ENCODE assay signal across 11 cellular contexts in genomic region chr2:109692013-109692738, GRCh38.
DNase-seq lines count a peak whose midpoint lies in the region; TF ChIP-seq lines count a peak whose summit lies in the region.
"Had no signal": no experiment of that assay in that cellular context is flagged by ENCODE, and none has a peak within 500 bp of the region (broad histone marks: within the 10 kb centered on the region; RNA-seq: fewer than 3 reads in every experiment).

No MANE protein-coding gene starts in this region.

- TF ChIP-seq RAD21 in liver (IDR thresholded peaks at IDR 0.05) = no peak

- DNase-seq in KBM-7 (peak; percentile 23), spleen (no peak), NOMO-1 treated with dmso at 0.1 percent for 144 hours (lab: John Stamatoyannopoulos, UW; ENCODE audit: unreplicated experiment) (no peak), mucosa of gallbladder (ENCODE audit: low spot score) (no peak), A172 (ENCODE audit: low spot score) (no peak), NCI-H1048 (lab: John Stamatoyannopoulos, UW) (no peak)
- DNase-seq: activated B cell treated with CpG ODN at 0.5 μM for 24 hours; CD4-positive, alpha-beta T cell; NCI-H748 treated with DMSO at 0.1 percent for 48 hours had no signal

- H3K36me3 ChIP-seq in liver (ENCODE audit: control insufficient read depth in 4 of 4, insufficient read depth in 3 of 4, low read depth in 1 of 4, low read length in 3 of 4) (no peaks in the 10 kb centered on the region), spleen (no peaks in the 10 kb centered on the region)

- H3K9ac ChIP-seq in liver (ENCODE audit: low read depth in 1 of 2, low read length in 2 of 2) = no peak overlapping the region

- peaks cover 6 to 26% (median 19%) of the 10 kb centered on the region in 4 donors for H3K4me1 ChIP-seq in liver (ENCODE audit: control insufficient read depth in 4 of 4, insufficient read depth in 4 of 4, low read length in 3 of 4)
- peaks cover 0 to 48% (median 16%) of the 10 kb centered on the region in 6 donors for H3K4me1 ChIP-seq in spleen

- no peak for TF ChIP-seq CTCF in VCaP (conservative IDR thresholded peaks at IDR 0.05)
- no peak for TF ChIP-seq CTCF in liver (IDR thresholded peaks at IDR 0.05; ENCODE audit: low read depth, low read length, missing input control)
- no peak for TF ChIP-seq CTCF in spleen (IDR thresholded peaks at IDR 0.05 in 8 of 11, conservative IDR thresholded peaks at IDR 0.05 in 3 of 11)

- TF ChIP-seq POLR2A in spleen (IDR thresholded peaks at IDR 0.05) = no peak

- H3K27ac ChIP-seq in VCaP (peak overlapping the region; percentile 97), liver (ENCODE audit: low read depth in 1 of 2, low read length in 2 of 2) (peak overlapping the region; percentile 22 to 91), spleen (peak overlapping the region in 7 of 8 donors; percentile 43 to 85 (median 75))

- intact Hi-C loops in spleen (cut with DNase I; ENCODE audit: low total_unique reads) = no loop called here

- H3K27me3 ChIP-seq in liver (ENCODE audit: control insufficient read depth in 4 of 4, insufficient read depth in 4 of 4, low read length in 3 of 4) (no peaks in the 10 kb centered on the region), spleen (replicated peaks in 1 of 7) (no peaks in the 10 kb centered on the region)

- H3K9me3 ChIP-seq in liver (ENCODE audit: control insufficient read depth in 4 of 4, low read length in 3 of 4) (no peaks in the 10 kb centered on the region), spleen (no peaks in the 10 kb centered on the region)

- H3K4me3 ChIP-seq in liver (ENCODE audit: low read depth in 1 of 3, low read length in 3 of 3) (no peak overlapping the region), spleen (no peak overlapping the region)

- in situ Hi-C loops in KBM-7 (cut with MboI; ENCODE audit: low pct_unique_long_range_greater_than_20kb, low sequenced_read_pairs) = no loop called here

- 83% methylated on average over 15 of the region's 15 CpGs for WGBS in liver
- WGBS in spleen, 5 donors = 57 to 65% (median 61%) methylated on average over 15 of the region's 15 CpGs

TF ChIP-seq in liver, 16 proteins besides CTCF, POLR2A, EP300 and RAD21:
- no peak for TF ChIP-seq NR2F2 (IDR thresholded peaks at IDR 0.05)
- TF ChIP-seq YY1 (IDR thresholded peaks at IDR 0.05) = no peak
- TF ChIP-seq GABPA (IDR thresholded peaks at IDR 0.05 in 1 of 2, conservative IDR thresholded peaks at IDR 0.05 in 1 of 2) = no peak
- no peak for TF ChIP-seq HNF4A (conservative IDR thresholded peaks at IDR 0.05)
- TF ChIP-seq JUND (IDR thresholded peaks at IDR 0.05) = no peak
- TF ChIP-seq MAX (IDR thresholded peaks at IDR 0.05) = no peak
- TF ChIP-seq EGR1 (IDR thresholded peaks at IDR 0.05; ENCODE audit: low read depth in 2 of 2) = no peak
- no peak for TF ChIP-seq ATF3 (IDR thresholded peaks at IDR 0.05)
